Comparison of ENCODE assay signal across 1 cellular context in genomic region chr7:143906895-143907294, GRCh38.
TF ChIP-seq lines count a peak whose summit lies in the region.

No MANE protein-coding gene starts in this region.

TF ChIP-seq in HepG2, 621 proteins besides CTCF, POLR2A, EP300 and RAD21 (continued from another document and continues in another):
- TF ChIP-seq, protein P1, sequence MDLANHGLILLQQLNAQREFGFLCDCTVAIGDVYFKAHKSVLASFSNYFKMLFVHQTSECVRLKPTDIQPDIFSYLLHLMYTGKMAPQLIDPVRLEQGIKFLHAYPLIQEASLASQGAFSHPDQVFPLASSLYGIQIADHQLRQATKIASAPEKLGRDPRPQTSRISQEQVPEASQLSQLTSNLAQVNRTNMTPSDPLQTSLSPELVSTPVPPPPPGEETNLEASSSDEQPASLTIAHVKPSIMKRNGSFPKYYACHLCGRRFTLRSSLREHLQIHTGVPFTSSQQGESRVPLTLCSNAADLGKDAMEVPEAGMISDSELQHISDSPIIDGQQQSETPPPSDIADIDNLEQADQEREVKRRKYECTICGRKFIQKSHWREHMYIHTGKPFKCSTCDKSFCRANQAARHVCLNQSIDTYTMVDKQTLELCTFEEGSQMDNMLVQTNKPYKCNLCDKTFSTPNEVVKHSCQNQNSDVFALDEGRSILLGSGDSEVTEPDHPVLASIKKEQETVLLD (CRISPR knock-in tag; IDR thresholded peaks at IDR 0.05; ENCODE audit: low read depth), result no peak
- TF ChIP-seq ZNF143 (CRISPR knock-in tag; IDR thresholded peaks at IDR 0.05) (no peak), TOE1 (CRISPR knock-in tag; IDR thresholded peaks at IDR 0.05) (no peak), KLF12 (CRISPR knock-in tag; IDR thresholded peaks at IDR 0.05; ENCODE audit: borderline replicate concordance) (no peak), ELF1 (CRISPR knock-in tag; IDR thresholded peaks at IDR 0.05) (peak; percentile 54), IRF1 (CRISPR knock-in tag; IDR thresholded peaks at IDR 0.05; ENCODE audit: low read depth) (no peak), SKI (IDR thresholded peaks at IDR 0.05; ENCODE audit: partially characterized antibody) (peak; percentile 76), ZNF546 (CRISPR knock-in tag; conservative IDR thresholded peaks at IDR 0.05) (no peak), TBP (CRISPR knock-in tag; IDR thresholded peaks at IDR 0.05) (no peak), ZFP37 (CRISPR knock-in tag; IDR thresholded peaks at IDR 0.05; ENCODE audit: borderline replicate concordance) (no peak), ZNF562 (CRISPR knock-in tag; IDR thresholded peaks at IDR 0.05; ENCODE audit: borderline replicate concordance) (no peak), PCBP2 (optimal IDR thresholded peaks at IDR 0.05; ENCODE audit: low read depth, low read length, poor library complexity, severe bottlenecking) (no peak), SRY (CRISPR knock-in tag; IDR thresholded peaks at IDR 0.05) (no peak), REL (CRISPR knock-in tag; conservative IDR thresholded peaks at IDR 0.05) (no peak), HDAC2 (CRISPR knock-in tag; IDR thresholded peaks at IDR 0.05) (peak; percentile 96), ZNF7 (CRISPR knock-in tag; IDR thresholded peaks at IDR 0.05) (no peak), ZNF44 (CRISPR knock-in tag; IDR thresholded peaks at IDR 0.05) (no peak), SMC3 (IDR thresholded peaks at IDR 0.05; ENCODE audit: low read length) (peak; percentile 70), POLR2AphosphoS5 (IDR thresholded peaks at IDR 0.05; ENCODE audit: low read depth, low read length) (no peak), ZNF260 (CRISPR knock-in tag; IDR thresholded peaks at IDR 0.05; ENCODE audit: borderline replicate concordance, low read depth) (peak; percentile 99), ZNF878 (CRISPR knock-in tag; IDR thresholded peaks at IDR 0.05) (peak; percentile 77; the same call in 1 of the 2 replicates), KLF9 (CRISPR knock-in tag; IDR thresholded peaks at IDR 0.05; ENCODE audit: low read depth) (no peak), POGZ (CRISPR knock-in tag; IDR thresholded peaks at IDR 0.05) (peak; percentile 91), TOPORS (CRISPR knock-in tag; IDR thresholded peaks at IDR 0.05) (0 out of 2 replicates have a peak, but pooled peaks have one; percentile 36), HCFC1 (IDR thresholded peaks at IDR 0.05; ENCODE audit: low read depth, low read length) (no peak), ADNP (CRISPR knock-in tag; IDR thresholded peaks at IDR 0.05) (no peak), MAFF (IDR thresholded peaks at IDR 0.05; ENCODE audit: low read depth, low read length) (no peak), ZNF331 (CRISPR knock-in tag; IDR thresholded peaks at IDR 0.05) (peak; percentile 93), ZNF367 (CRISPR knock-in tag; IDR thresholded peaks at IDR 0.05; ENCODE audit: borderline replicate concordance) (no peak), ZNF740 (CRISPR knock-in tag; IDR thresholded peaks at IDR 0.05) (no peak), ZNF572 (CRISPR knock-in tag; IDR thresholded peaks at IDR 0.05) (no peak), LCORL (IDR thresholded peaks at IDR 0.05) (no peak), LCORL (CRISPR knock-in tag; IDR thresholded peaks at IDR 0.05) (peak; percentile 91), FOXP1 (IDR thresholded peaks at IDR 0.05) (no peak), FOXP1 (CRISPR knock-in tag; IDR thresholded peaks at IDR 0.05) (peak; percentile 77), ZNF501 (CRISPR knock-in tag; IDR thresholded peaks at IDR 0.05) (no peak), ZBTB34 (CRISPR knock-in tag; IDR thresholded peaks at IDR 0.05) (no peak), ZNF335 (CRISPR knock-in tag; IDR thresholded peaks at IDR 0.05) (peak; percentile 64; the same call in 1 of the 2 replicates), ZNF564 (CRISPR knock-in tag; IDR thresholded peaks at IDR 0.05) (peak; percentile 75; the same call in 1 of the 2 replicates), SMARCE1 (IDR thresholded peaks at IDR 0.05; ENCODE audit: borderline replicate concordance) (no peak), RNF2 (conservative IDR thresholded peaks at IDR 0.05; ENCODE audit: low read depth) (no peak), USF2 (IDR thresholded peaks at IDR 0.05; ENCODE audit: low read depth, low read length) (no peak), USF2 (CRISPR knock-in tag; IDR thresholded peaks at IDR 0.05; ENCODE audit: borderline replicate concordance) (no peak), EEA1 (CRISPR knock-in tag; IDR thresholded peaks at IDR 0.05; ENCODE audit: borderline replicate concordance) (no peak), XRCC5 (optimal IDR thresholded peaks at IDR 0.05; ENCODE audit: low read length) (peak; percentile 69), TAF1 (CRISPR knock-in tag; IDR thresholded peaks at IDR 0.05) (no peak), ZNF792 (CRISPR knock-in tag; IDR thresholded peaks at IDR 0.05) (peak; percentile 64; the same call in 1 of the 2 replicates), ZKSCAN8 (CRISPR knock-in tag; IDR thresholded peaks at IDR 0.05; ENCODE audit: borderline replicate concordance) (peak; percentile 83), GLI4 (CRISPR knock-in tag; IDR thresholded peaks at IDR 0.05; ENCODE audit: borderline replicate concordance) (no peak), NPAS2 (CRISPR knock-in tag; IDR thresholded peaks at IDR 0.05; ENCODE audit: borderline replicate concordance) (no peak), HOXA9 (CRISPR knock-in tag; IDR thresholded peaks at IDR 0.05; ENCODE audit: borderline replicate concordance) (no peak), PRPF4 (IDR thresholded peaks at IDR 0.05; ENCODE audit: low read depth, low read length, poor library complexity, severe bottlenecking) (no peak), ZNF3 (CRISPR knock-in tag; IDR thresholded peaks at IDR 0.05) (peak; percentile 63; the same call in 1 of the 2 replicates), MAFG (CRISPR knock-in tag; IDR thresholded peaks at IDR 0.05) (no peak)
- TF ChIP-seq, protein P2, sequence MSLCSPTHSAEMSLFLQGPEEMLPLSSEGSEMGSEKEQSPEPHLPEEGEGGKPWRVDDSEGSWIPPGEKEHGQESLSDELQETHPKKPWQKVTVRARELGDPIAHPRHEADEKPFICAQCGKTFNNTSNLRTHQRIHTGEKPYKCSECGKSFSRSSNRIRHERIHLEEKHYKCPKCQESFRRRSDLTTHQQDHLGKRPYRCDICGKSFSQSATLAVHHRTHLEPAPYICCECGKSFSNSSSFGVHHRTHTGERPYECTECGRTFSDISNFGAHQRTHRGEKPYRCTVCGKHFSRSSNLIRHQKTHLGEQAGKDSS (CRISPR knock-in tag; IDR thresholded peaks at IDR 0.05; ENCODE audit: borderline replicate concordance, low read depth), result peak; percentile 62; the same call in 1 of the 2 replicates
- TF ChIP-seq, protein P3, sequence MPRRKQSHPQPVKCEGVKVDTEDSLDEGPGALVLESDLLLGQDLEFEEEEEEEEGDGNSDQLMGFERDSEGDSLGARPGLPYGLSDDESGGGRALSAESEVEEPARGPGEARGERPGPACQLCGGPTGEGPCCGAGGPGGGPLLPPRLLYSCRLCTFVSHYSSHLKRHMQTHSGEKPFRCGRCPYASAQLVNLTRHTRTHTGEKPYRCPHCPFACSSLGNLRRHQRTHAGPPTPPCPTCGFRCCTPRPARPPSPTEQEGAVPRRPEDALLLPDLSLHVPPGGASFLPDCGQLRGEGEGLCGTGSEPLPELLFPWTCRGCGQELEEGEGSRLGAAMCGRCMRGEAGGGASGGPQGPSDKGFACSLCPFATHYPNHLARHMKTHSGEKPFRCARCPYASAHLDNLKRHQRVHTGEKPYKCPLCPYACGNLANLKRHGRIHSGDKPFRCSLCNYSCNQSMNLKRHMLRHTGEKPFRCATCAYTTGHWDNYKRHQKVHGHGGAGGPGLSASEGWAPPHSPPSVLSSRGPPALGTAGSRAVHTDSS (CRISPR knock-in tag; conservative IDR thresholded peaks at IDR 0.05), result no peak
- TF ChIP-seq, protein P4, sequence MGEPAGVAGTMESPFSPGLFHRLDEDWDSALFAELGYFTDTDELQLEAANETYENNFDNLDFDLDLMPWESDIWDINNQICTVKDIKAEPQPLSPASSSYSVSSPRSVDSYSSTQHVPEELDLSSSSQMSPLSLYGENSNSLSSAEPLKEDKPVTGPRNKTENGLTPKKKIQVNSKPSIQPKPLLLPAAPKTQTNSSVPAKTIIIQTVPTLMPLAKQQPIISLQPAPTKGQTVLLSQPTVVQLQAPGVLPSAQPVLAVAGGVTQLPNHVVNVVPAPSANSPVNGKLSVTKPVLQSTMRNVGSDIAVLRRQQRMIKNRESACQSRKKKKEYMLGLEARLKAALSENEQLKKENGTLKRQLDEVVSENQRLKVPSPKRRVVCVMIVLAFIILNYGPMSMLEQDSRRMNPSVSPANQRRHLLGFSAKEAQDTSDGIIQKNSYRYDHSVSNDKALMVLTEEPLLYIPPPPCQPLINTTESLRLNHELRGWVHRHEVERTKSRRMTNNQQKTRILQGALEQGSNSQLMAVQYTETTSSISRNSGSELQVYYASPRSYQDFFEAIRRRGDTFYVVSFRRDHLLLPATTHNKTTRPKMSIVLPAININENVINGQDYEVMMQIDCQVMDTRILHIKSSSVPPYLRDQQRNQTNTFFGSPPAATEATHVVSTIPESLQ (CRISPR knock-in tag; conservative IDR thresholded peaks at IDR 0.05), result no peak
- TF ChIP-seq, protein P5, sequence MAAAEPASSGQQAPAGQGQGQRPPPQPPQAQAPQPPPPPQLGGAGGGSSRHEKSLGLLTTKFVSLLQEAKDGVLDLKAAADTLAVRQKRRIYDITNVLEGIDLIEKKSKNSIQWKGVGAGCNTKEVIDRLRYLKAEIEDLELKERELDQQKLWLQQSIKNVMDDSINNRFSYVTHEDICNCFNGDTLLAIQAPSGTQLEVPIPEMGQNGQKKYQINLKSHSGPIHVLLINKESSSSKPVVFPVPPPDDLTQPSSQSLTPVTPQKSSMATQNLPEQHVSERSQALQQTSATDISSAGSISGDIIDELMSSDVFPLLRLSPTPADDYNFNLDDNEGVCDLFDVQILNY (CRISPR knock-in tag; conservative IDR thresholded peaks at IDR 0.05), result no peak
- TF ChIP-seq, protein P6, sequence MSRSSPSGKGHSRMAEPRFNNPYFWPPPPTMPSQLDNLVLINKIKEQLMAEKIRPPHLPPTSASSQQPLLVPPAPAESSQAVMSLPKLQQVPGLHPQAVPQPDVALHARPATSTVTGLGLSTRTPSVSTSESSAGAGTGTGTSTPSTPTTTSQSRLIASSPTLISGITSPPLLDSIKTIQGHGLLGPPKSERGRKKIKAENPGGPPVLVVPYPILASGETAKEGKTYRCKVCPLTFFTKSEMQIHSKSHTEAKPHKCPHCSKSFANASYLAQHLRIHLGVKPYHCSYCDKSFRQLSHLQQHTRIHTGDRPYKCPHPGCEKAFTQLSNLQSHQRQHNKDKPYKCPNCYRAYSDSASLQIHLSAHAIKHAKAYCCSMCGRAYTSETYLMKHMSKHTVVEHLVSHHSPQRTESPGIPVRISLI (CRISPR knock-in tag; IDR thresholded peaks at IDR 0.05; ENCODE audit: borderline replicate concordance), result no peak
